Comparison of ENCODE assay signal across 21 cellular contexts in genomic region chr3:58121183-58121582, GRCh38.
A peak's percentile ranks its signal among the peaks of the same experiment; 100 is the strongest.
DNase-seq lines count a peak whose midpoint lies in the region; ATAC-seq, FAIRE-seq and TF ChIP-seq lines count a peak whose summit lies in the region.
"Had no signal": no experiment of that assay in that cellular context is flagged by ENCODE, and none has a peak within 500 bp of the region (broad histone marks: within the 10 kb centered on the region; RNA-seq: fewer than 3 reads in every experiment).

No MANE protein-coding gene starts in this region.

- H3K36me3 Mint-ChIP-seq in astrocyte (ENCODE audit: low read depth, unreplicated experiment) = peaks cover 42% of the 10 kb centered on the region

- H3K4me1 ChIP-seq in astrocyte (ENCODE audit: insufficient read depth, low read length) (peaks cover 11% of the 10 kb centered on the region), heart left ventricle (peaks cover 0 to 44% (median 29%) of the 10 kb centered on the region in 12 donors), sigmoid colon (peaks cover 0 to 48% (median 45%) of the 10 kb centered on the region in 4 donors)

- no peak overlapping the region for H3K4me2 ChIP-seq in astrocyte (ENCODE audit: low read length)

- TF ChIP-seq EP300 in sigmoid colon (IDR thresholded peaks at IDR 0.05) = no peak

- no peak overlapping the region for H3K9ac ChIP-seq in astrocyte (ENCODE audit: low read length)

- peaks cover 11% of the 10 kb centered on the region for H3K79me2 ChIP-seq in astrocyte (ENCODE audit: insufficient read depth, low read length)

- H3K27ac Mint-ChIP-seq in astrocyte (ENCODE audit: unreplicated experiment) = peak overlapping the region; percentile 66

- H3K9me3 Mint-ChIP-seq in astrocyte (ENCODE audit: unreplicated experiment) = no peaks in the 10 kb centered on the region

- peaks cover 15% of the 10 kb centered on the region for H3K4me1 Mint-ChIP-seq in astrocyte (ENCODE audit: low read depth, unreplicated experiment)

- no peaks in the 10 kb centered on the region for H3K27me3 Mint-ChIP-seq in astrocyte (ENCODE audit: low read depth, unreplicated experiment)
- H3K27me3 Mint-ChIP-seq: B cell had no signal

- no peak overlapping the region for H2AFZ ChIP-seq in astrocyte (ENCODE audit: low read depth, low read length)

- ATAC-seq in heart left ventricle (peak in 3 of 4 donors; percentile 14 to 44 (median 16)), GM18517 (IDR thresholded peaks at IDR 0.05; ENCODE audit: unreplicated experiment) (no peak), GM21619 (IDR thresholded peaks at IDR 0.05; ENCODE audit: unreplicated experiment) (no peak)
- ATAC-seq: SK-N-SH treated with all-trans-retinoic acid at 6 μM for 48 hours had no signal

- H3K4me3 ChIP-seq in astrocyte (ENCODE audit: insufficient read depth, low read depth, low read length) (no peak overlapping the region), heart left ventricle (no peak overlapping the region), sigmoid colon (no peak overlapping the region)

- intact Hi-C loops in heart left ventricle (cut with DNase I) = no loop called here
- intact Hi-C loops in sigmoid colon (cut with DNase I) = no loop called here

- H3K4me3 Mint-ChIP-seq in astrocyte (ENCODE audit: unreplicated experiment) = no peak overlapping the region
- H3K4me3 Mint-ChIP-seq: B cell had no signal

- no peak for FAIRE-seq in astrocyte (lab: Jason Lieb, UNC)
- FAIRE-seq: A204.1, D721Med, GM18507 had no signal

- H3K27me3 ChIP-seq in astrocyte (ENCODE audit: insufficient read depth, low read length) = no peaks in the 10 kb centered on the region
- no peaks in the 10 kb centered on the region for H3K27me3 ChIP-seq in heart left ventricle
- H3K27me3 ChIP-seq in sigmoid colon = no peaks in the 10 kb centered on the region

- WGBS in heart left ventricle, 4 donors = 81 to 92% (median 88%) methylated on average over 11 of the region's 11 CpGs
- WGBS in sigmoid colon, 2 donors = 94 to 95% methylated on average over 11 of the region's 11 CpGs

- DNase-seq in astrocyte (ENCODE audit: low read depth) (no peak), heart left ventricle (no peak), sigmoid colon (no peak), NOMO-1 treated with dmso at 0.1 percent for 144 hours (lab: John Stamatoyannopoulos, UW; ENCODE audit: unreplicated experiment) (no peak)
- DNase-seq: DMS53, KG1, NCI-H1092, NCI-H1436, NCI-H187 treated with DMSO at 0.1 percent for 48 hours, NCI-H2107, NCI-H446 treated with DMSO at 0.1 percent for 48 hours, NCI-H526 treated with DMSO at 0.1 percent for 48 hours, SIG-M5 had no signal

- TF ChIP-seq CTCF in 22Rv1 (IDR thresholded peaks at IDR 0.05) = no peak
- TF ChIP-seq CTCF in astrocyte (IDR thresholded peaks at IDR 0.05; ENCODE audit: insufficient read depth, low read depth, low read length) = no peak
- no peak for TF ChIP-seq CTCF in heart left ventricle (IDR thresholded peaks at IDR 0.05)
- no peak for TF ChIP-seq CTCF in sigmoid colon (IDR thresholded peaks at IDR 0.05)

- H3K27ac ChIP-seq in 22Rv1 = peak overlapping the region; percentile 50; the same call in 1 of the 2 replicates
- no peak overlapping the region for H3K27ac ChIP-seq in astrocyte (ENCODE audit: low read depth, low read length)
- H3K27ac ChIP-seq in heart left ventricle = peak overlapping the region in 5 of 12 donors; percentile 40 to 79 (median 69)
- peak overlapping the region in 3 of 4 donors; percentile 31 to 81 (median 79) for H3K27ac ChIP-seq in sigmoid colon

- peaks cover 58% of the 10 kb centered on the region for H4K20me1 ChIP-seq in astrocyte (ENCODE audit: insufficient read depth, low read length)

- H3K9me3 ChIP-seq in astrocyte (ENCODE audit: insufficient read depth, low read depth, low read length) (no peaks in the 10 kb centered on the region), heart left ventricle (no peaks in the 10 kb centered on the region), sigmoid colon (no peaks in the 10 kb centered on the region)

- TF ChIP-seq POLR2A in heart left ventricle (IDR thresholded peaks at IDR 0.05) = no peak
- no peak for TF ChIP-seq POLR2A in sigmoid colon (IDR thresholded peaks at IDR 0.05)

- H3K36me3 ChIP-seq in astrocyte (ENCODE audit: insufficient read depth, low read length) = peaks cover 65% of the 10 kb centered on the region
- H3K36me3 ChIP-seq in heart left ventricle = peaks cover 0 to 80% (median 52%) of the 10 kb centered on the region in 9 donors
- peaks cover 12 to 73% (median 52%) of the 10 kb centered on the region in 4 donors for H3K36me3 ChIP-seq in sigmoid colon

Comparison
In these comparisons a context has a peak if more than half of its experiments do, and no peak if none do; other contexts are left out.
1. ATAC-seq: peak in heart left ventricle (3 of 4); none in GM18517 (single experiment) and GM21619 (single experiment).